ENCODE assay signal across 1 cellular context in the genomic region with DNA sequence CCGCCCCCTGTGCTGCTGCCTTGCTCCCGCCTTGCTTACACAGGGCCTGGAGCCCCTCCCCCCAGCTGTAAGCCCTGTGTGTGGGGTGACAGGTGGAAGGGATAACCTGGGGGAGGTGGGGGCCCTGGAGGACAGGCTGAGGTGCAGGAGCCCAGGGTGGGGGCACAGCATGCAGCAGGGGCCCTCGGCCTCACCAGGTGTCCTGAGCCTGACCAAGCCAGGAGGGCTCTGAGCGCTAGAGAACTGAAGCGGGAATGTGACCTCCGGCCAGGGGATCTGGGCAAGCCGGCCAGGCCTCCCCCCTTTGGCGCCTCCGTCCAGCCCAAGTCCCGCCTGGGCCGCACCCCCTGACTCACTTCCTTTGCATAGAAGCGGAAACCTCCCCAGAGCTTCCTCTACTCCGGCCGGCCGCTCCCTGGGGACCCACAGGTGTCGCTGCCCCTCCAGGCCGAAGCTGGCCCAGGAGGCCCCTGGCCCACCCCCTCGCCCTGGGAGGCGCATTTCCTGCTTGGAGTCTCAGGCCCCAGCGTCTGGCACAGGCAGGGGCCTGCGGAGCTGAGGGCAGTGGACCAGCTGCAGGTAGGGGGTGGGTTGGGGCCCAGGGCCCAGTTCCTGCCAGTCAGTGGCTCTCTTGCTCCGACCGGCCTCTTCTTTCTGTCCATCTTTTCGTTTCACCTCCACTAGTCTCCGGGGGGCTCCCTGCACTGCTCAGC.
TF ChIP-seq lines count a peak whose summit lies in the region.

A gene (plus strand): TSS at position 398 of the 713 bp plus-strand sequence. CDS start 964 bp downstream, outside the sequence.

TF ChIP-seq in GM12878, 131 proteins besides CTCF, POLR2A, EP300 and RAD21 (continued from another document):
- TF ChIP-seq, protein P1, sequence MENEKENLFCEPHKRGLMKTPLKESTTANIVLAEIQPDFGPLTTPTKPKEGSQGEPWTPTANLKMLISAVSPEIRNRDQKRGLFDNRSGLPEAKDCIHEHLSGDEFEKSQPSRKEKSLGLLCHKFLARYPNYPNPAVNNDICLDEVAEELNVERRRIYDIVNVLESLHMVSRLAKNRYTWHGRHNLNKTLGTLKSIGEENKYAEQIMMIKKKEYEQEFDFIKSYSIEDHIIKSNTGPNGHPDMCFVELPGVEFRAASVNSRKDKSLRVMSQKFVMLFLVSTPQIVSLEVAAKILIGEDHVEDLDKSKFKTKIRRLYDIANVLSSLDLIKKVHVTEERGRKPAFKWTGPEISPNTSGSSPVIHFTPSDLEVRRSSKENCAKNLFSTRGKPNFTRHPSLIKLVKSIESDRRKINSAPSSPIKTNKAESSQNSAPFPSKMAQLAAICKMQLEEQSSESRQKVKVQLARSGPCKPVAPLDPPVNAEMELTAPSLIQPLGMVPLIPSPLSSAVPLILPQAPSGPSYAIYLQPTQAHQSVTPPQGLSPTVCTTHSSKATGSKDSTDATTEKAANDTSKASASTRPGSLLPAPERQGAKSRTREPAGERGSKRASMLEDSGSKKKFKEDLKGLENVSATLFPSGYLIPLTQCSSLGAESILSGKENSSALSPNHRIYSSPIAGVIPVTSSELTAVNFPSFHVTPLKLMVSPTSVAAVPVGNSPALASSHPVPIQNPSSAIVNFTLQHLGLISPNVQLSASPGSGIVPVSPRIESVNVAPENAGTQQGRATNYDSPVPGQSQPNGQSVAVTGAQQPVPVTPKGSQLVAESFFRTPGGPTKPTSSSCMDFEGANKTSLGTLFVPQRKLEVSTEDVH (IDR thresholded peaks at IDR 0.05; ENCODE audit: low read depth, partially characterized antibody), result no peak
- TF ChIP-seq, protein P2, sequence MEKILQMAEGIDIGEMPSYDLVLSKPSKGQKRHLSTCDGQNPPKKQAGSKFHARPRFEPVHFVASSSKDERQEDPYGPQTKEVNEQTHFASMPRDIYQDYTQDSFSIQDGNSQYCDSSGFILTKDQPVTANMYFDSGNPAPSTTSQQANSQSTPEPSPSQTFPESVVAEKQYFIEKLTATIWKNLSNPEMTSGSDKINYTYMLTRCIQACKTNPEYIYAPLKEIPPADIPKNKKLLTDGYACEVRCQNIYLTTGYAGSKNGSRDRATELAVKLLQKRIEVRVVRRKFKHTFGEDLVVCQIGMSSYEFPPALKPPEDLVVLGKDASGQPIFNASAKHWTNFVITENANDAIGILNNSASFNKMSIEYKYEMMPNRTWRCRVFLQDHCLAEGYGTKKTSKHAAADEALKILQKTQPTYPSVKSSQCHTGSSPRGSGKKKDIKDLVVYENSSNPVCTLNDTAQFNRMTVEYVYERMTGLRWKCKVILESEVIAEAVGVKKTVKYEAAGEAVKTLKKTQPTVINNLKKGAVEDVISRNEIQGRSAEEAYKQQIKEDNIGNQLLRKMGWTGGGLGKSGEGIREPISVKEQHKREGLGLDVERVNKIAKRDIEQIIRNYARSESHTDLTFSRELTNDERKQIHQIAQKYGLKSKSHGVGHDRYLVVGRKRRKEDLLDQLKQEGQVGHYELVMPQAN (conservative IDR thresholded peaks at IDR 0.05), result peak; percentile 53; the same call in 1 of the 2 replicates
- TF ChIP-seq CHD4 (IDR thresholded peaks at IDR 0.05) (no peak), SMC3 (IDR thresholded peaks at IDR 0.05; ENCODE audit: borderline replicate concordance, low read length) (no peak), NR2C2 (IDR thresholded peaks at IDR 0.05; ENCODE audit: borderline replicate concordance, control insufficient read depth, insufficient read length, low read depth) (no peak), KAT2A (conservative IDR thresholded peaks at IDR 0.05; ENCODE audit: control insufficient read depth, low read depth, low read length) (no peak), ZNF207 (IDR thresholded peaks at IDR 0.05; ENCODE audit: borderline replicate concordance) (0 out of 2 replicates have a peak, but pooled peaks have one; percentile 43), YBX1 (IDR thresholded peaks at IDR 0.05) (no peak), CHD1 (IDR thresholded peaks at IDR 0.05; ENCODE audit: low read depth, low read length) (no peak), POLR2AphosphoS2 (IDR thresholded peaks at IDR 0.05; ENCODE audit: low read depth, low read length) (no peak), GATAD2B (conservative IDR thresholded peaks at IDR 0.05; ENCODE audit: low read depth) (no peak; the same call in none of the 2 replicates), EGR1 (IDR thresholded peaks at IDR 0.05; ENCODE audit: borderline replicate concordance in 1 of 2, low read depth in 2 of 2, low read length in 2 of 2) (no peak), SIN3A (IDR thresholded peaks at IDR 0.05; ENCODE audit: low read depth, low read length) (peak; percentile 67; the same call in 1 of the 2 replicates)
- TF ChIP-seq, protein P3, sequence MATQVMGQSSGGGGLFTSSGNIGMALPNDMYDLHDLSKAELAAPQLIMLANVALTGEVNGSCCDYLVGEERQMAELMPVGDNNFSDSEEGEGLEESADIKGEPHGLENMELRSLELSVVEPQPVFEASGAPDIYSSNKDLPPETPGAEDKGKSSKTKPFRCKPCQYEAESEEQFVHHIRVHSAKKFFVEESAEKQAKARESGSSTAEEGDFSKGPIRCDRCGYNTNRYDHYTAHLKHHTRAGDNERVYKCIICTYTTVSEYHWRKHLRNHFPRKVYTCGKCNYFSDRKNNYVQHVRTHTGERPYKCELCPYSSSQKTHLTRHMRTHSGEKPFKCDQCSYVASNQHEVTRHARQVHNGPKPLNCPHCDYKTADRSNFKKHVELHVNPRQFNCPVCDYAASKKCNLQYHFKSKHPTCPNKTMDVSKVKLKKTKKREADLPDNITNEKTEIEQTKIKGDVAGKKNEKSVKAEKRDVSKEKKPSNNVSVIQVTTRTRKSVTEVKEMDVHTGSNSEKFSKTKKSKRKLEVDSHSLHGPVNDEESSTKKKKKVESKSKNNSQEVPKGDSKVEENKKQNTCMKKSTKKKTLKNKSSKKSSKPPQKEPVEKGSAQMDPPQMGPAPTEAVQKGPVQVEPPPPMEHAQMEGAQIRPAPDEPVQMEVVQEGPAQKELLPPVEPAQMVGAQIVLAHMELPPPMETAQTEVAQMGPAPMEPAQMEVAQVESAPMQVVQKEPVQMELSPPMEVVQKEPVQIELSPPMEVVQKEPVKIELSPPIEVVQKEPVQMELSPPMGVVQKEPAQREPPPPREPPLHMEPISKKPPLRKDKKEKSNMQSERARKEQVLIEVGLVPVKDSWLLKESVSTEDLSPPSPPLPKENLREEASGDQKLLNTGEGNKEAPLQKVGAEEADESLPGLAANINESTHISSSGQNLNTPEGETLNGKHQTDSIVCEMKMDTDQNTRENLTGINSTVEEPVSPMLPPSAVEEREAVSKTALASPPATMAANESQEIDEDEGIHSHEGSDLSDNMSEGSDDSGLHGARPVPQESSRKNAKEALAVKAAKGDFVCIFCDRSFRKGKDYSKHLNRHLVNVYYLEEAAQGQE (IDR thresholded peaks at IDR 0.05; ENCODE audit: low read depth, low read length), result no peak
